7 cellular contexts compared by ENCODE assay signal in genomic region chr19:46624958-46625661, GRCh38. TPM values are rescaled to one million over a fixed set of nuclear protein-coding genes. Genes with fewer than 3 reads are reported as not detected.
DNase-seq lines count a peak whose midpoint lies in the region; ATAC-seq, FAIRE-seq and TF ChIP-seq lines count a peak whose summit lies in the region.

TSS of gene PTGIR (minus strand) at chr19:46625089. CDS start at chr19:46624225, 864 bp downstream.

- no peak within 1 kb of the TSS for H3K4ac ChIP-seq in H1 (replicated peaks; ENCODE audit: insufficient read length, low read depth, low read length)

- no peak within 1 kb of the TSS for H2BK5ac ChIP-seq in H1 (ENCODE audit: low read depth, low read length)

- no peak for FAIRE-seq in H1 (lab: Jason Lieb, UNC)

- no peaks in the 10 kb centered on the region for H3K23me2 ChIP-seq in H1 (ENCODE audit: low read depth, low read length)

- no peak within 1 kb of the TSS for H2AK5ac ChIP-seq in H1 (ENCODE audit: low read depth, low read length)

- H3K79me2 ChIP-seq in OCI-LY7 (ENCODE audit: insufficient read depth, low read depth, low read length) (no peaks in the 10 kb centered on the region), H1 (ENCODE audit: control insufficient read depth in 1 of 2, insufficient read depth in 2 of 2, low read length in 2 of 2) (no peaks in the 10 kb centered on the region), osteoblast (ENCODE audit: insufficient read depth, low read length) (peaks cover 16% of the 10 kb centered on the region)

- no peaks in the 10 kb centered on the region for H3K9me3 ChIP-seq in OCI-LY7 (ENCODE audit: low read length)
- H3K9me3 ChIP-seq in H1 (ENCODE audit: insufficient read depth in 2 of 2, low read depth in 1 of 2, low read length in 1 of 2), result no peaks in the 10 kb centered on the region
- no peaks in the 10 kb centered on the region for H3K9me3 ChIP-seq in osteoblast (ENCODE audit: low read depth, low read length)

- H3K79me1 ChIP-seq in H1 (ENCODE audit: low read depth, low read length), result no peaks in the 10 kb centered on the region

- peak within 1 kb of the TSS; percentile 16 for H4K8ac ChIP-seq in H1 (ENCODE audit: extremely low read depth, insufficient read depth, low read length)

- no peak within 1 kb of the TSS for H2BK120ac ChIP-seq in H1 (replicated peaks; ENCODE audit: low read depth, low read length)

- H3K9ac ChIP-seq in H1 (replicated peaks in 1 of 4; ENCODE audit: extremely low read depth in 1 of 4, low read depth in 3 of 4, low read length in 3 of 4), result no peak within 1 kb of the TSS

- H3K36me3 ChIP-seq in OCI-LY7 (ENCODE audit: insufficient read depth, low read length) (no peaks in the 10 kb centered on the region), H1 (ENCODE audit: control insufficient read depth in 2 of 4, insufficient read depth in 4 of 4, low read length in 3 of 4) (no peaks in the 10 kb centered on the region), osteoblast (ENCODE audit: insufficient read depth, low read length) (no peaks in the 10 kb centered on the region)

- no peak within 1 kb of the TSS for H3K56ac ChIP-seq in H1 (replicated peaks; ENCODE audit: insufficient read length, low read depth, low read length)

- no peaks in the 10 kb centered on the region for H4K20me1 ChIP-seq in OCI-LY7 (ENCODE audit: insufficient read depth, low read length)
- no peaks in the 10 kb centered on the region for H4K20me1 ChIP-seq in H1 (replicated peaks in 1 of 2; ENCODE audit: control insufficient read depth in 1 of 2, insufficient read depth in 2 of 2, low read length in 2 of 2)
- no peaks in the 10 kb centered on the region for H4K20me1 ChIP-seq in osteoblast (ENCODE audit: insufficient read depth, low read length)

- no peak within 1 kb of the TSS for H3K14ac ChIP-seq in H1 (ENCODE audit: insufficient read length)

- peak within 1 kb of the TSS; percentile 68; the same call in 1 of the 2 replicates for H2BK12ac ChIP-seq in H1 (ENCODE audit: low read depth, low read length)

- in situ Hi-C loops in GM13976 (cut with MboI; ENCODE audit: low sequenced_read_pairs, unreplicated experiment), result no loop called here

- ATAC-seq in GM19023 (IDR thresholded peaks at IDR 0.05; ENCODE audit: unreplicated experiment) (no peak), GM18520 (IDR thresholded peaks at IDR 0.05; ENCODE audit: unreplicated experiment) (no peak)

- peak within 1 kb of the TSS; percentile 19; the same call in 1 of the 2 replicates for H2BK15ac ChIP-seq in H1 (ENCODE audit: low read length)

- peak; percentile 72 for DNase-seq in GM13976 (ENCODE audit: low spot score)
- DNase-seq in OCI-LY7 (ENCODE audit: low spot score), result no peak
- DNase-seq in H1 (ENCODE audit: low read depth in 1 of 2, low spot score in 2 of 2), result no peak
- peak; percentile 96 for DNase-seq in osteoblast (ENCODE audit: insufficient read length, low spot score, missing footprints)
- DNase-seq in effector CD4-positive, alpha-beta T cell, result no peak

- H3K4me1 ChIP-seq in OCI-LY7 (ENCODE audit: insufficient read depth, low read length, poor library complexity, severe bottlenecking), result peaks cover 22% of the 10 kb centered on the region
- H3K4me1 ChIP-seq in H1 (replicated peaks in 1 of 4; ENCODE audit: control insufficient read depth in 3 of 4, insufficient read depth in 4 of 4, low read length in 3 of 4), result peaks cover 0 to 12% (median 4%) of the 10 kb centered on the region in 4 experiments; a peak in 4 of 7 replicates
- H3K4me1 ChIP-seq in osteoblast (ENCODE audit: insufficient read depth, low read length), result peaks cover 44% of the 10 kb centered on the region

- WGBS in H1 (ENCODE audit: extremely low coverage in 1 of 2, insufficient coverage in 1 of 2, insufficient read length in 1 of 2, insufficient replicate concordance in 2 of 2, low coverage in 1 of 2, low lambda C conversion rate in 2 of 2, missing lambda C conversion rate in 1 of 2), 2 experiments, result 84% methylated on average over 8 of the region's 13 CpGs; no CpG with 5 or more reads in 1 of the 2 experiments

- peak within 1 kb of the TSS; percentile 52; the same call in 1 of the 2 replicates for H2AFZ ChIP-seq in OCI-LY7 (ENCODE audit: low read length)
- H2AFZ ChIP-seq in H1 (ENCODE audit: low read length), result peak within 1 kb of the TSS; percentile 62; the same call in 1 of the 2 replicates
- H2AFZ ChIP-seq in osteoblast (ENCODE audit: low read length), result peak within 1 kb of the TSS; percentile 92

- POLR2A ChIA-PET in OCI-LY7 (lab: Charles Lee) (interaction anchor here (0.6 kb wide), 1 partner anchor 8 kb away, joined by 3 read pairs; no protein-coding TSS in a partner anchor), H1 (lab: Charles Lee; ENCODE audit: partially characterized antibody) (interaction anchor here (0.6 to 1.3 kb wide), 3 partner anchors 18 to 243 kb away, joined by 3 to 4 read pairs (median 3); no protein-coding TSS in a partner anchor)

- no TSS peak for BruUV-seq in OCI-LY7 (replicated peaks; lab: Mats Ljungman, UMichigan)

- H4K91ac ChIP-seq in H1 (replicated peaks; ENCODE audit: insufficient read length, low read length), result peak within 1 kb of the TSS; percentile 91

- no peak within 1 kb of the TSS for H3K18ac ChIP-seq in H1 (ENCODE audit: extremely low read depth, low read length)

- no peak within 1 kb of the TSS for H3K4me3 ChIP-seq in OCI-LY7 (ENCODE audit: low read depth, low read length, poor library complexity, severe bottlenecking)
- H3K4me3 ChIP-seq in H1 (ENCODE audit: extremely low read depth in 1 of 4, insufficient read depth in 2 of 4, low read depth in 3 of 4, low read length in 4 of 4), result no peak within 1 kb of the TSS
- H3K4me3 ChIP-seq in osteoblast (ENCODE audit: insufficient read depth, low read length), result peak within 1 kb of the TSS; percentile 65

- TF ChIP-seq EP300 in H1 (IDR thresholded peaks at IDR 0.05; ENCODE audit: borderline replicate concordance in 1 of 2, low read depth in 2 of 2, low read length in 2 of 2), result no peak

- H3K27me3 ChIP-seq in H1 (replicated peaks in 1 of 4; ENCODE audit: control insufficient read depth in 3 of 4, extremely low read depth in 1 of 4, insufficient read depth in 3 of 4, low read length in 3 of 4) (no peaks in the 10 kb centered on the region), osteoblast (ENCODE audit: insufficient read depth, low read length) (no peaks in the 10 kb centered on the region)

- H3K27ac ChIP-seq in OCI-LY7 (ENCODE audit: low read depth, low read length, poor library complexity, severe bottlenecking), result no peak within 1 kb of the TSS
- H3K27ac ChIP-seq in H1 (ENCODE audit: low read depth, low read length), result no peak within 1 kb of the TSS
- peak within 1 kb of the TSS; percentile 82 for H3K27ac ChIP-seq in osteoblast (ENCODE audit: low read depth, low read length)

- H3K23ac ChIP-seq in H1 (ENCODE audit: insufficient read length), result no peak within 1 kb of the TSS

- no peak for TF ChIP-seq CTCF in GM13976 (IDR thresholded peaks at IDR 0.05; ENCODE audit: borderline replicate concordance, control extremely low read depth, extremely low read depth, insufficient read depth, missing control alignments)
- no peak for TF ChIP-seq CTCF in OCI-LY7 (conservative IDR thresholded peaks at IDR 0.05; ENCODE audit: low read length)
- TF ChIP-seq CTCF in H1 (IDR thresholded peaks at IDR 0.05; ENCODE audit: control extremely low read depth in 1 of 3, insufficient read depth in 1 of 3, low read depth in 1 of 3, low read length in 3 of 3), result no peak
- TF ChIP-seq CTCF in osteoblast (IDR thresholded peaks at IDR 0.05; ENCODE audit: extremely low read depth, low read depth, low read length), result no peak

- H2BK20ac ChIP-seq in H1 (ENCODE audit: low read length), result 0 out of 2 replicates have a peak within 1 kb of the TSS, but pooled peaks have one; percentile 3

- H3K4me2 ChIP-seq in OCI-LY7 (ENCODE audit: low read length), result peak within 1 kb of the TSS; percentile 37
- no peak within 1 kb of the TSS for H3K4me2 ChIP-seq in H1 (ENCODE audit: insufficient read depth in 1 of 2, low read depth in 2 of 2, low read length in 2 of 2)
- H3K4me2 ChIP-seq in osteoblast (ENCODE audit: insufficient read depth, low read length), result peak within 1 kb of the TSS; percentile 87

- no peak for TF ChIP-seq POLR2A in H1 (IDR thresholded peaks at IDR 0.05; ENCODE audit: control extremely low read depth in 1 of 2, low read depth in 2 of 2, low read length in 2 of 2)

- no peaks in the 10 kb centered on the region for H3K9me2 ChIP-seq in OCI-LY7 (ENCODE audit: insufficient read depth, low read length)

- CTCF ChIA-PET in OCI-LY7 (lab: Charles Lee; ENCODE audit: unreplicated experiment) (no interaction called here), H1 (lab: Charles Lee; ENCODE audit: partially characterized antibody) (interaction anchor here (0.8 to 15.3 kb wide), 6 partner anchors 8 to 96 kb away, joined by 3 to 309 read pairs (median 6); no protein-coding TSS in a partner anchor)

- no peak for TF ChIP-seq RAD21 in H1 (IDR thresholded peaks at IDR 0.05 in 1 of 2, conservative IDR thresholded peaks at IDR 0.05 in 1 of 2; ENCODE audit: low read depth in 2 of 2, low read length in 2 of 2)

- intact Hi-C loops in OCI-LY7 (cut with micrococcal nuclease; ENCODE audit: unreplicated experiment), result no loop called here

- H4K5ac ChIP-seq in H1 (ENCODE audit: insufficient read length, low read depth, low read length), result no peak within 1 kb of the TSS

TF ChIP-seq in H1, 55 proteins besides CTCF, POLR2A, EP300 and RAD21 (continues in another document):
- no peak for TF ChIP-seq CHD2 (IDR thresholded peaks at IDR 0.05; ENCODE audit: low read length)
- TF ChIP-seq RNF2 (IDR thresholded peaks at IDR 0.05; ENCODE audit: borderline replicate concordance, low read depth, low read length, missing control alignments, poor library complexity, severe bottlenecking), result no peak
- no peak for TF ChIP-seq SRF (IDR thresholded peaks at IDR 0.05; ENCODE audit: low read depth, low read length)
- no peak for TF ChIP-seq BACH1 (IDR thresholded peaks at IDR 0.05; ENCODE audit: low read length)
- TF ChIP-seq TEAD4 (IDR thresholded peaks at IDR 0.05; ENCODE audit: low read depth, low read length), result no peak
- no peak for TF ChIP-seq MAFK (IDR thresholded peaks at IDR 0.05; ENCODE audit: low read depth, low read length)
- TF ChIP-seq TCF12 (IDR thresholded peaks at IDR 0.05; ENCODE audit: low read depth, low read length), result no peak
- TF ChIP-seq KDM4A (IDR thresholded peaks at IDR 0.05; ENCODE audit: low read depth, low read length, severe bottlenecking), result no peak

RNA-seq across cellular contexts. Expression of gene PTGIR, which starts in this region (rescaled TPM):
- total RNA-seq in OCI-LY7 (2014; rRNA removed; shearing (Covaris generic)), result 0.25 and 0.26 TPM in 2 replicates
- total RNA-seq in OCI-LY7 (2022) (not detected in 2 replicates), osteoblast (2.5 and 2.9 TPM in 2 replicates)
- not detected in 2 replicates for total RNA-seq in H1 (2021; fragmentation: NEBNext Ultra II Directional; extraction: Animal tissue kit (Norgen Biotek cat#: 25700))
- polyA plus RNA-seq in H1 (2011; rRNA removed), result 0.15 and 0.19 TPM in 2 replicates
- 0.14 TPM for polyA plus RNA-seq in H1 (2011; cell fraction: cytosol; rRNA removed)
- polyA plus RNA-seq in H1 (2011; cell fraction: nucleus; rRNA removed), result 0.09 TPM
- polyA plus RNA-seq in H1 (2012, experiment 1 of 2), result not detected in 4 replicates
- not detected for polyA plus RNA-seq in H1 (2012, experiment 2 of 2)
- polyA plus RNA-seq in H1 (2013, experiment 1 of 2), result 0.10 TPM
- polyA plus RNA-seq in H1 (2013, experiment 2 of 2), result 0.13 TPM
- polyA minus RNA-seq in H1 (2011; rRNA and poly(A)+ RNA removed), result not detected in 2 replicates
- not detected for polyA minus RNA-seq in H1 (2011; cell fraction: cytosol; rRNA and poly(A)+ RNA removed)
- not detected for polyA minus RNA-seq in H1 (2011; cell fraction: nucleus; rRNA and poly(A)+ RNA removed)

Comparison
In these comparisons a context has a peak if more than half of its experiments do, and no peak if none do; other contexts are left out.
1. DNase-seq: peak in GM13976 (single experiment) and osteoblast (single experiment); none in OCI-LY7 (single experiment), H1 (0 of 2) and effector CD4-positive, alpha-beta T cell (single experiment).
2. H3K4me2 ChIP-seq: peak in OCI-LY7 (single experiment) and osteoblast (single experiment); none in H1 (0 of 2).
3. Peak in every context shown above with its lines, with median percentiles within 50 percentile points of each other: H2AFZ ChIP-seq.